Comparison of ENCODE assay signal across 22 cellular contexts in genomic region chr7:46126901-46127300, GRCh38.
A peak's percentile ranks its signal among the peaks of the same experiment; 100 is the strongest.
DNase-seq lines count a peak whose midpoint lies in the region; ATAC-seq, FAIRE-seq and TF ChIP-seq lines count a peak whose summit lies in the region.
"Had no signal": no experiment of that assay in that cellular context is flagged by ENCODE, and none has a peak within 500 bp of the region (broad histone marks: within the 10 kb centered on the region; RNA-seq: fewer than 3 reads in every experiment).

No MANE protein-coding gene starts in this region.

- H4K8ac ChIP-seq in trophoblast cell (ENCODE audit: low read depth, low read length) = no peak overlapping the region

- peaks cover 0 to 3% of the 10 kb centered on the region in 2 experiments for H3K4me1 ChIP-seq in trophoblast cell (ENCODE audit: control insufficient read depth in 1 of 2, insufficient read depth in 2 of 2, low read length in 2 of 2)

- peak overlapping the region; percentile 30 for H3K27ac ChIP-seq in trophoblast cell (ENCODE audit: low read depth, low read length)
- H3K27ac ChIP-seq: SK-N-MC had no signal

- no peak overlapping the region for H4K12ac ChIP-seq in trophoblast cell (ENCODE audit: low read depth, low read length)

- H2BK120ac ChIP-seq in trophoblast cell (ENCODE audit: insufficient read depth, low read length, poor library complexity) = no peak overlapping the region

- no peak overlapping the region for H4K91ac ChIP-seq in trophoblast cell (ENCODE audit: low read depth, low read length)

- no peak overlapping the region for H2AK5ac ChIP-seq in trophoblast cell (ENCODE audit: low read length)

- H3K4me3 ChIP-seq in bronchial epithelial cell (ENCODE audit: low read depth, low read length) (no peak overlapping the region), trophoblast cell (ENCODE audit: low read depth, low read length) (no peak overlapping the region)
- H3K4me3 ChIP-seq: MG63, SK-N-MC had no signal

- no CpG with 5 or more reads among the region's 2 CpGs for WGBS in trophoblast cell (ENCODE audit: extremely low coverage, insufficient coverage, insufficient read length)

- H3K14ac ChIP-seq in trophoblast cell (ENCODE audit: low read length) = no peak overlapping the region

- H3K4me2 ChIP-seq in trophoblast cell (ENCODE audit: low read length) = no peak overlapping the region

- H3K23ac ChIP-seq in trophoblast cell (ENCODE audit: low read length) = no peak overlapping the region

- H3K27me3 ChIP-seq in bronchial epithelial cell (ENCODE audit: control insufficient read depth, insufficient read depth, low read length) (no peaks in the 10 kb centered on the region), trophoblast cell (ENCODE audit: insufficient read depth, low read length) (no peaks in the 10 kb centered on the region)
- H3K27me3 ChIP-seq: MG63 had no signal

- H3K79me1 ChIP-seq in trophoblast cell (ENCODE audit: low read length) = peaks cover 15% of the 10 kb centered on the region

- no peak for TF ChIP-seq CTCF in bronchial epithelial cell (IDR thresholded peaks at IDR 0.05; ENCODE audit: insufficient read depth, low read length, severe bottlenecking)

- H2BK5ac ChIP-seq in trophoblast cell (ENCODE audit: low read depth, low read length, poor library complexity) = peak overlapping the region; percentile 38

- DNase-seq in A172 (ENCODE audit: low spot score) (peak; percentile 19), NCI-H526 (lab: John Stamatoyannopoulos, UW) (peak; percentile 58 to 73), bronchial epithelial cell (ENCODE audit: low read depth) (peak; percentile 35), trophoblast cell (peak; percentile 50 to 84)
- DNase-seq: DMS53, GF-D8, Karpas-422, MG63, NCI-H1417 treated with DMSO at 0.1 percent for 48 hours, NCI-H187 treated with DMSO at 0.1 percent for 48 hours, NCI-H2227 treated with DMSO at 0.1 percent for 48 hours, NCI-H510A, NCI-H774, SHP77 treated with DMSO at 0.1 percent for 48 hours, SW 1271 had no signal

- FAIRE-seq in bronchial epithelial cell (lab: Jason Lieb, UNC) = no peak
- FAIRE-seq: A204.1, H1 had no signal

- H2AFZ ChIP-seq in trophoblast cell (ENCODE audit: insufficient read depth, low read length, poor library complexity) = no peak overlapping the region

- H3K36me3 ChIP-seq in bronchial epithelial cell (ENCODE audit: control insufficient read depth, insufficient read depth, low read length) = no peaks in the 10 kb centered on the region
- H3K36me3 ChIP-seq in trophoblast cell (ENCODE audit: control insufficient read depth in 1 of 2, insufficient read depth in 2 of 2, low read length in 2 of 2) = peaks cover 0 to 1% of the 10 kb centered on the region in 2 experiments
- H3K36me3 ChIP-seq: MG63 had no signal

- no peak for ATAC-seq in HG03378 (IDR thresholded peaks at IDR 0.05; ENCODE audit: unreplicated experiment)
- no peak for ATAC-seq in GM19328 (IDR thresholded peaks at IDR 0.05; ENCODE audit: unreplicated experiment)
- ATAC-seq in HG02840 (IDR thresholded peaks at IDR 0.05; ENCODE audit: low FRiP score, unreplicated experiment) = no peak
- ATAC-seq: HCT116 had no signal

- no peak overlapping the region for H3K4ac ChIP-seq in trophoblast cell (ENCODE audit: low read depth, low read length)

- H3K79me2 ChIP-seq in trophoblast cell (ENCODE audit: control insufficient read depth, insufficient read depth, low read length, poor library complexity) = no peaks in the 10 kb centered on the region

- H3K18ac ChIP-seq in trophoblast cell (ENCODE audit: low read length) = no peak overlapping the region

- H3K9ac ChIP-seq in trophoblast cell (ENCODE audit: low read length) = no peak overlapping the region

- H3K9me3 ChIP-seq in trophoblast cell (ENCODE audit: insufficient read depth, low read depth, low read length) = no peaks in the 10 kb centered on the region
- H3K9me3 ChIP-seq: MG63 had no signal

- no peak overlapping the region for H2BK12ac ChIP-seq in trophoblast cell (ENCODE audit: low read length)
